In genomic region chr12:94648578-94648977, GRCh38 we compare ENCODE assay signal across 11 cellular contexts. TPM values are rescaled to one million over a fixed set of nuclear protein-coding genes. Genes with fewer than 3 reads are reported as not detected.
DNase-seq lines count a peak whose midpoint lies in the region; ATAC-seq and TF ChIP-seq lines count a peak whose summit lies in the region.
"Had no signal": no experiment of that assay in that cellular context is flagged by ENCODE, and none has a peak within 500 bp of the region (broad histone marks: within the 10 kb centered on the region; RNA-seq: fewer than 3 reads in every experiment).

No MANE protein-coding gene starts in this region.

- peaks cover 21 to 51% of the 10 kb centered on the region in 2 donors for H3K27me3 Mint-ChIP-seq in CD8-positive, alpha-beta memory T cell
- peaks cover 71% of the 10 kb centered on the region for H3K27me3 Mint-ChIP-seq in osteocyte (ENCODE audit: unreplicated experiment)

- H3K27ac ChIP-seq in CD8-positive, alpha-beta memory T cell (ENCODE audit: low read depth, low read length), result no peak overlapping the region
- H3K27ac ChIP-seq in esophagus muscularis mucosa (replicated peaks in 1 of 4), result no peak overlapping the region
- H3K27ac ChIP-seq: BLaER1 treated with 17β-estradiol and CSF1 and Interleukin-3, amounts not matched to agents 10 nM and 100 nM had no signal

- ATAC-seq in HG03108 (IDR thresholded peaks at IDR 0.05; ENCODE audit: unreplicated experiment), result no peak
- no peak for ATAC-seq in GM19455 (IDR thresholded peaks at IDR 0.05; ENCODE audit: unreplicated experiment)

- peaks cover 21 to 32% (median 29%) of the 10 kb centered on the region in 3 donors for H3K4me1 Mint-ChIP-seq in CD8-positive, alpha-beta memory T cell
- H3K4me1 Mint-ChIP-seq in osteocyte (ENCODE audit: unreplicated experiment), result peaks cover 4% of the 10 kb centered on the region

- TF ChIP-seq CTCF in esophagus muscularis mucosa (IDR thresholded peaks at IDR 0.05) (no peak), osteocyte (IDR thresholded peaks at IDR 0.05) (no peak)

- CTCF ChIA-PET in CD8-positive, alpha-beta memory T cell (lab: Charles Lee), result no interaction called here

- no peaks in the 10 kb centered on the region for H3K36me3 Mint-ChIP-seq in CD8-positive, alpha-beta memory T cell
- no peaks in the 10 kb centered on the region for H3K36me3 Mint-ChIP-seq in osteocyte (ENCODE audit: unreplicated experiment)

- H3K36me3 ChIP-seq in CD8-positive, alpha-beta memory T cell (ENCODE audit: insufficient read depth, low read length), result no peaks in the 10 kb centered on the region
- H3K36me3 ChIP-seq in esophagus muscularis mucosa, result peaks cover 0 to 3% (median 0%) of the 10 kb centered on the region in 4 donors
- H3K36me3 ChIP-seq: BLaER1 treated with 17β-estradiol and CSF1 and Interleukin-3, amounts not matched to agents 10 nM and 100 nM; heart right ventricle had no signal

- WGBS in esophagus muscularis mucosa, result 72% methylated on average over 4 of the region's 4 CpGs

- H3K4me1 ChIP-seq in CD8-positive, alpha-beta memory T cell (ENCODE audit: insufficient read depth, low read length), result no peaks in the 10 kb centered on the region
- H3K4me1 ChIP-seq in esophagus muscularis mucosa, result peaks cover 6 to 51% (median 34%) of the 10 kb centered on the region in 4 donors

- intact Hi-C loops in esophagus muscularis mucosa (cut with DNase I), result no loop called here

- POLR2A ChIA-PET in CD8-positive, alpha-beta memory T cell (lab: Charles Lee), result no interaction called here

- TF ChIP-seq EP300 in esophagus muscularis mucosa (IDR thresholded peaks at IDR 0.05), result no peak

- H3K4me3 ChIP-seq in CD8-positive, alpha-beta memory T cell (ENCODE audit: low read length), result no peak overlapping the region
- peak overlapping the region; percentile 64 to 91 (median 74) for H3K4me3 ChIP-seq in esophagus muscularis mucosa

- peak overlapping the region in 2 of 8 donors; percentile 30 to 56 for H3K27ac Mint-ChIP-seq in CD8-positive, alpha-beta memory T cell
- H3K27ac Mint-ChIP-seq in osteocyte (ENCODE audit: unreplicated experiment), result no peak overlapping the region

- H3K4me3 Mint-ChIP-seq in CD8-positive, alpha-beta memory T cell, result peak overlapping the region in 4 of 7 donors; percentile 84 to 92 (median 86)
- peak overlapping the region; percentile 78 for H3K4me3 Mint-ChIP-seq in osteocyte (ENCODE audit: unreplicated experiment)

- peaks cover 9% of the 10 kb centered on the region for H3K27me3 ChIP-seq in CD8-positive, alpha-beta memory T cell (ENCODE audit: insufficient read depth, low read length, poor library complexity, severe bottlenecking)
- H3K27me3 ChIP-seq in esophagus muscularis mucosa, result no peaks in the 10 kb centered on the region

- no peaks in the 10 kb centered on the region for H3K9me3 ChIP-seq in CD8-positive, alpha-beta memory T cell (ENCODE audit: low read length)
- no peaks in the 10 kb centered on the region for H3K9me3 ChIP-seq in esophagus muscularis mucosa
- H3K9me3 ChIP-seq: BLaER1 treated with 17β-estradiol and CSF1 and Interleukin-3, amounts not matched to agents 10 nM and 100 nM; heart right ventricle had no signal

- no peaks in the 10 kb centered on the region for H3K9me3 Mint-ChIP-seq in CD8-positive, alpha-beta memory T cell
- H3K9me3 Mint-ChIP-seq in osteocyte (ENCODE audit: unreplicated experiment), result no peaks in the 10 kb centered on the region

- TF ChIP-seq POLR2A in esophagus muscularis mucosa (IDR thresholded peaks at IDR 0.05; ENCODE audit: low read depth), result no peak
- TF ChIP-seq POLR2A in erythroblast (IDR thresholded peaks at IDR 0.05; ENCODE audit: low read length), result no peak

- DNase-seq in CD8-positive, alpha-beta memory T cell, result no peak
- DNase-seq in RPMI7951 (ENCODE audit: low read depth) (peak; percentile 10), esophagus muscularis mucosa (ENCODE audit: extremely low spot score) (no peak), osteocyte (ENCODE audit: extremely low spot score, unreplicated experiment) (no peak), erythroblast (lab: John Stamatoyannopoulos, UW) (no peak)
- DNase-seq in stimulated activated CD4-positive, alpha-beta T cell treated with anti-CD3 and anti-CD28 coated beads, Interleukin-2, amount 100 ng/mL, for 24 hours, result no peak
- DNase-seq: heart right ventricle, NCI-H526 treated with DMSO at 0.1 percent for 48 hours had no signal

RNA-seq across cellular contexts. Expression of gene TMCC3, which starts 1.8 kb away (rescaled TPM):
- under 1 TPM; 0.18 TPM for total RNA-seq in CD8-positive, alpha-beta memory T cell
- 0.41 TPM for polyA plus RNA-seq in CD8-positive, alpha-beta memory T cell
- 2.1 and 2.4 TPM in 2 replicates for total RNA-seq in RPMI7951 (2014; rRNA removed; shearing (Covaris generic))
- total RNA-seq in esophagus muscularis mucosa, result 10 to 100 TPM; 17.0 to 30.5 (median 19.5) TPM
- not detected in 2 replicates for total RNA-seq in osteocyte
